In the genomic region with DNA sequence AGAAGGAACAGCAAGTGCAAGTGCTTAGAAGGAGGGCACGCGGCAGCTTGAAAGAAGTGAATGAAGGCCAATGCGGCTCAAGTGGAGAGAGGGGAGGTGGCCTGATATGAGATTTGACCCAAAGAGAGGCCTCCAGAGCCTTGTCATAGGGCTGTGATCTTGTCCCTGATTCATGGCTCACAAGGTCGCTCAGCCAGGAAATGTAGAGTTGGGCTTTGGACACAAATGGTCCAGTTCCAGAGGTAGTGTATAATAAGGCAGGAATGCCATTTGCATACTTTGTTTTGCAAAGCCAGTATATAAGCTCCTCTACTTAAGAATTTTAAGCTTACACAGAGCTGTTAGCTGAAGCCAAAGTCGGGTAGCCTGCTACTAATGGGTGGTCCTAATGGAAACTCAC, we compare ENCODE assay signal across 1 cellular context.
TF ChIP-seq lines count a peak whose summit lies in the region.

No MANE protein-coding gene starts in this region.

TF ChIP-seq in HepG2, 621 proteins besides CTCF, POLR2A, EP300 and RAD21 (continued from another document):
- TF ChIP-seq, protein P1, sequence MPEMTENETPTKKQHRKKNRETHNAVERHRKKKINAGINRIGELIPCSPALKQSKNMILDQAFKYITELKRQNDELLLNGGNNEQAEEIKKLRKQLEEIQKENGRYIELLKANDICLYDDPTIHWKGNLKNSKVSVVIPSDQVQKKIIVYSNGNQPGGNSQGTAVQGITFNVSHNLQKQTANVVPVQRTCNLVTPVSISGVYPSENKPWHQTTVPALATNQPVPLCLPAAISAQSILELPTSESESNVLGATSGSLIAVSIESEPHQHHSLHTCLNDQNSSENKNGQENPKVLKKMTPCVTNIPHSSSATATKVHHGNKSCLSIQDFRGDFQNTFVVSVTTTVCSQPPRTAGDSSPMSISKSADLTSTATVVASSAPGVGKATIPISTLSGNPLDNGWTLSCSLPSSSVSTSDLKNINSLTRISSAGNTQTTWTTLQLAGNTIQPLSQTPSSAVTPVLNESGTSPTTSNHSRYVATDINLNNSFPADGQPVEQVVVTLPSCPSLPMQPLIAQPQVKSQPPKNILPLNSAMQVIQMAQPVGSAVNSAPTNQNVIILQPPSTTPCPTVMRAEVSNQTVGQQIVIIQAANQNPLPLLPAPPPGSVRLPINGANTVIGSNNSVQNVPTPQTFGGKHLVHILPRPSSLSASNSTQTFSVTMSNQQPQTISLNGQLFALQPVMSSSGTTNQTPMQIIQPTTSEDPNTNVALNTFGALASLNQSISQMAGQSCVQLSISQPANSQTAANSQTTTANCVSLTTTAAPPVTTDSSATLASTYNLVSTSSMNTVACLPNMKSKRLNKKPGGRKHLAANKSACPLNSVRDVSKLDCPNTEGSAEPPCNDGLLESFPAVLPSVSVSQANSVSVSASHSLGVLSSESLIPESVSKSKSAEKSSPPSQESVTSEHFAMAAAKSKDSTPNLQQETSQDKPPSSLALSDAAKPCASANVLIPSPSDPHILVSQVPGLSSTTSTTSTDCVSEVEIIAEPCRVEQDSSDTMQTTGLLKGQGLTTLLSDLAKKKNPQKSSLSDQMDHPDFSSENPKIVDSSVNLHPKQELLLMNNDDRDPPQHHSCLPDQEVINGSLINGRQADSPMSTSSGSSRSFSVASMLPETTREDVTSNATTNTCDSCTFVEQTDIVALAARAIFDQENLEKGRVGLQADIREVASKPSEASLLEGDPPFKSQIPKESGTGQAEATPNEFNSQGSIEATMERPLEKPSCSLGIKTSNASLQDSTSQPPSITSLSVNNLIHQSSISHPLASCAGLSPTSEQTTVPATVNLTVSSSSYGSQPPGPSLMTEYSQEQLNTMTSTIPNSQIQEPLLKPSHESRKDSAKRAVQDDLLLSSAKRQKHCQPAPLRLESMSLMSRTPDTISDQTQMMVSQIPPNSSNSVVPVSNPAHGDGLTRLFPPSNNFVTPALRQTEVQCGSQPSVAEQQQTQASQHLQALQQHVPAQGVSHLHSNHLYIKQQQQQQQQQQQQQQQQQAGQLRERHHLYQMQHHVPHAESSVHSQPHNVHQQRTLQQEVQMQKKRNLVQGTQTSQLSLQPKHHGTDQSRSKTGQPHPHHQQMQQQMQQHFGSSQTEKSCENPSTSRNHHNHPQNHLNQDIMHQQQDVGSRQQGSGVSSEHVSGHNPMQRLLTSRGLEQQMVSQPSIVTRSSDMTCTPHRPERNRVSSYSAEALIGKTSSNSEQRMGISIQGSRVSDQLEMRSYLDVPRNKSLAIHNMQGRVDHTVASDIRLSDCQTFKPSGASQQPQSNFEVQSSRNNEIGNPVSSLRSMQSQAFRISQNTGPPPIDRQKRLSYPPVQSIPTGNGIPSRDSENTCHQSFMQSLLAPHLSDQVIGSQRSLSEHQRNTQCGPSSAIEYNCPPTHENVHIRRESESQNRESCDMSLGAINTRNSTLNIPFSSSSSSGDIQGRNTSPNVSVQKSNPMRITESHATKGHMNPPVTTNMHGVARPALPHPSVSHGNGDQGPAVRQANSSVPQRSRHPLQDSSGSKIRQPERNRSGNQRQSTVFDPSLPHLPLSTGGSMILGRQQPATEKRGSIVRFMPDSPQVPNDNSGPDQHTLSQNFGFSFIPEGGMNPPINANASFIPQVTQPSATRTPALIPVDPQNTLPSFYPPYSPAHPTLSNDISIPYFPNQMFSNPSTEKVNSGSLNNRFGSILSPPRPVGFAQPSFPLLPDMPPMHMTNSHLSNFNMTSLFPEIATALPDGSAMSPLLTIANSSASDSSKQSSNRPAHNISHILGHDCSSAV (CRISPR knock-in tag; IDR thresholded peaks at IDR 0.05; ENCODE audit: borderline replicate concordance): no peak
- TF ChIP-seq HNRNPL (IDR thresholded peaks at IDR 0.05; ENCODE audit: low read depth, low read length): no peak
- TF ChIP-seq ZNF790 (CRISPR knock-in tag; IDR thresholded peaks at IDR 0.05; ENCODE audit: borderline replicate concordance): no peak
- TF ChIP-seq DNMT3B (CRISPR knock-in tag; conservative IDR thresholded peaks at IDR 0.05): no peak
- no peak for TF ChIP-seq ZNF687 (CRISPR knock-in tag; IDR thresholded peaks at IDR 0.05)
